ENCODE assay signal across 1 cellular context in the genomic region with DNA sequence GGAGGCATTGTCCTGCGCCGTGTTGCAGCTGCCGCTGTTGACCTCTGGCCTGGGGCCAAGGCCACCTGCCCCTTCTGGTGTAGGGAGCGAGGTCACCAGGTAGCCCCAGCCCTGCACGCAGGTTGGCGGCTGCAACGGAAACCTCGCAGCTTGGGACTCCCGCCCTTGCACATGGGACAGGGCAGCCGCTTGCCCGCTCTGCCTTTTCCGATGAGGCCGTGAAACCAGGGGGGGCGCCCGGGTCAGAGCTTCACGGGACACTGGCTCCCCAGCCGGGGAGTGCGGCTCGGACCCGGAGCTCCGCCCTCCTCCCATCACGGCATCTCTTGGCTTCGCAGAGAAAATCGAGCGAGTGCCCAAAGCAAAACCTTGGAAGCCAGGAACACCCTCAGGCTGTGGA.
TF ChIP-seq lines count a peak whose summit lies in the region.

No MANE protein-coding gene starts in this region.

TF ChIP-seq in GM23338, 12 proteins besides CTCF, POLR2A, EP300 and RAD21 (continued from another document):
- TF ChIP-seq, protein P1, sequence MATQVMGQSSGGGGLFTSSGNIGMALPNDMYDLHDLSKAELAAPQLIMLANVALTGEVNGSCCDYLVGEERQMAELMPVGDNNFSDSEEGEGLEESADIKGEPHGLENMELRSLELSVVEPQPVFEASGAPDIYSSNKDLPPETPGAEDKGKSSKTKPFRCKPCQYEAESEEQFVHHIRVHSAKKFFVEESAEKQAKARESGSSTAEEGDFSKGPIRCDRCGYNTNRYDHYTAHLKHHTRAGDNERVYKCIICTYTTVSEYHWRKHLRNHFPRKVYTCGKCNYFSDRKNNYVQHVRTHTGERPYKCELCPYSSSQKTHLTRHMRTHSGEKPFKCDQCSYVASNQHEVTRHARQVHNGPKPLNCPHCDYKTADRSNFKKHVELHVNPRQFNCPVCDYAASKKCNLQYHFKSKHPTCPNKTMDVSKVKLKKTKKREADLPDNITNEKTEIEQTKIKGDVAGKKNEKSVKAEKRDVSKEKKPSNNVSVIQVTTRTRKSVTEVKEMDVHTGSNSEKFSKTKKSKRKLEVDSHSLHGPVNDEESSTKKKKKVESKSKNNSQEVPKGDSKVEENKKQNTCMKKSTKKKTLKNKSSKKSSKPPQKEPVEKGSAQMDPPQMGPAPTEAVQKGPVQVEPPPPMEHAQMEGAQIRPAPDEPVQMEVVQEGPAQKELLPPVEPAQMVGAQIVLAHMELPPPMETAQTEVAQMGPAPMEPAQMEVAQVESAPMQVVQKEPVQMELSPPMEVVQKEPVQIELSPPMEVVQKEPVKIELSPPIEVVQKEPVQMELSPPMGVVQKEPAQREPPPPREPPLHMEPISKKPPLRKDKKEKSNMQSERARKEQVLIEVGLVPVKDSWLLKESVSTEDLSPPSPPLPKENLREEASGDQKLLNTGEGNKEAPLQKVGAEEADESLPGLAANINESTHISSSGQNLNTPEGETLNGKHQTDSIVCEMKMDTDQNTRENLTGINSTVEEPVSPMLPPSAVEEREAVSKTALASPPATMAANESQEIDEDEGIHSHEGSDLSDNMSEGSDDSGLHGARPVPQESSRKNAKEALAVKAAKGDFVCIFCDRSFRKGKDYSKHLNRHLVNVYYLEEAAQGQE (IDR thresholded peaks at IDR 0.05; ENCODE audit: unreplicated experiment) = no peak
- TF ChIP-seq, protein P2, sequence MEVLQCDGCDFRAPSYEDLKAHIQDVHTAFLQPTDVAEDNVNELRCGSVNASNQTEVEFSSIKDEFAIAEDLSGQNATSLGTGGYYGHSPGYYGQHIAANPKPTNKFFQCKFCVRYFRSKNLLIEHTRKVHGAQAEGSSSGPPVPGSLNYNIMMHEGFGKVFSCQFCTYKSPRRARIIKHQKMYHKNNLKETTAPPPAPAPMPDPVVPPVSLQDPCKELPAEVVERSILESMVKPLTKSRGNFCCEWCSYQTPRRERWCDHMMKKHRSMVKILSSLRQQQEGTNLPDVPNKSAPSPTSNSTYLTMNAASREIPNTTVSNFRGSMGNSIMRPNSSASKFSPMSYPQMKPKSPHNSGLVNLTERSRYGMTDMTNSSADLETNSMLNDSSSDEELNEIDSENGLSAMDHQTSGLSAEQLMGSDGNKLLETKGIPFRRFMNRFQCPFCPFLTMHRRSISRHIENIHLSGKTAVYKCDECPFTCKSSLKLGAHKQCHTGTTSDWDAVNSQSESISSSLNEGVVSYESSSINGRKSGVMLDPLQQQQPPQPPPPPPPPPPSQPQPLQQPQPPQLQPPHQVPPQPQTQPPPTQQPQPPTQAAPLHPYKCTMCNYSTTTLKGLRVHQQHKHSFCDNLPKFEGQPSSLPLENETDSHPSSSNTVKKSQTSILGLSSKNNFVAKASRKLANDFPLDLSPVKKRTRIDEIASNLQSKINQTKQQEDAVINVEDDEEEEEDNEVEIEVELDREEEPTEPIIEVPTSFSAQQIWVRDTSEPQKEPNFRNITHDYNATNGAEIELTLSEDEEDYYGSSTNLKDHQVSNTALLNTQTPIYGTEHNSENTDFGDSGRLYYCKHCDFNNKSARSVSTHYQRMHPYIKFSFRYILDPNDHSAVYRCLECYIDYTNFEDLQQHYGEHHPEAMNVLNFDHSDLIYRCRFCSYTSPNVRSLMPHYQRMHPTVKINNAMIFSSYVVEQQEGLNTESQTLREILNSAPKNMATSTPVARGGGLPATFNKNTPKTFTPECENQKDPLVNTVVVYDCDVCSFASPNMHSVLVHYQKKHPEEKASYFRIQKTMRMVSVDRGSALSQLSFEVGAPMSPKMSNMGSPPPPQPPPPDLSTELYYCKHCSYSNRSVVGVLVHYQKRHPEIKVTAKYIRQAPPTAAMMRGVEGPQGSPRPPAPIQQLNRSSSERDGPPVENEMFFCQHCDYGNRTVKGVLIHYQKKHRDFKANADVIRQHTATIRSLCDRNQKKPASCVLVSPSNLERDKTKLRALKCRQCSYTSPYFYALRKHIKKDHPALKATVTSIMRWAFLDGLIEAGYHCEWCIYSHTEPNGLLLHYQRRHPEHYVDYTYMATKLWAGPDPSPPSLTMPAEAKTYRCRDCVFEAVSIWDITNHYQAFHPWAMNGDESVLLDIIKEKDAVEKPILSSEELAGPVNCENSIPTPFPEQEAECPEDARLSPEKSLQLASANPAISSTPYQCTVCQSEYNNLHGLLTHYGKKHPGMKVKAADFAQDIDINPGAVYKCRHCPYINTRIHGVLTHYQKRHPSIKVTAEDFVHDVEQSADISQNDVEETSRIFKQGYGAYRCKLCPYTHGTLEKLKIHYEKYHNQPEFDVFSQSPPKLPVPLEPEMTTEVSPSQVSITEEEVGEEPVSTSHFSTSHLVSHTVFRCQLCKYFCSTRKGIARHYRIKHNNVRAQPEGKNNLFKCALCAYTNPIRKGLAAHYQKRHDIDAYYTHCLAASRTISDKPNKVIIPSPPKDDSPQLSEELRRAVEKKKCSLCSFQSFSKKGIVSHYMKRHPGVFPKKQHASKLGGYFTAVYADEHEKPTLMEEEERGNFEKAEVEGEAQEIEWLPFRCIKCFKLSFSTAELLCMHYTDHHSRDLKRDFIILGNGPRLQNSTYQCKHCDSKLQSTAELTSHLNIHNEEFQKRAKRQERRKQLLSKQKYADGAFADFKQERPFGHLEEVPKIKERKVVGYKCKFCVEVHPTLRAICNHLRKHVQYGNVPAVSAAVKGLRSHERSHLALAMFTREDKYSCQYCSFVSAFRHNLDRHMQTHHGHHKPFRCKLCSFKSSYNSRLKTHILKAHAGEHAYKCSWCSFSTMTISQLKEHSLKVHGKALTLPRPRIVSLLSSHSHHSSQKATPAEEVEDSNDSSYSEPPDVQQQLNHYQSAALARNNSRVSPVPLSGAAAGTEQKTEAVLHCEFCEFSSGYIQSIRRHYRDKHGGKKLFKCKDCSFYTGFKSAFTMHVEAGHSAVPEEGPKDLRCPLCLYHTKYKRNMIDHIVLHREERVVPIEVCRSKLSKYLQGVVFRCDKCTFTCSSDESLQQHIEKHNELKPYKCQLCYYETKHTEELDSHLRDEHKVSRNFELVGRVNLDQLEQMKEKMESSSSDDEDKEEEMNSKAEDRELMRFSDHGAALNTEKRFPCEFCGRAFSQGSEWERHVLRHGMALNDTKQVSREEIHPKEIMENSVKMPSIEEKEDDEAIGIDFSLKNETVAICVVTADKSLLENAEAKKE (CRISPR knock-in tag; IDR thresholded peaks at IDR 0.05) = no peak
- TF ChIP-seq NANOG (IDR thresholded peaks at IDR 0.05; ENCODE audit: borderline replicate concordance) = no peak
- no peak for TF ChIP-seq STAT1 (IDR thresholded peaks at IDR 0.05; ENCODE audit: unreplicated experiment)
- no peak for TF ChIP-seq ZNF331 (CRISPR knock-in tag; IDR thresholded peaks at IDR 0.05; ENCODE audit: low read depth)
- TF ChIP-seq CREB1 (CRISPR knock-in tag; IDR thresholded peaks at IDR 0.05; ENCODE audit: low read depth) = no peak
- TF ChIP-seq, protein P3, sequence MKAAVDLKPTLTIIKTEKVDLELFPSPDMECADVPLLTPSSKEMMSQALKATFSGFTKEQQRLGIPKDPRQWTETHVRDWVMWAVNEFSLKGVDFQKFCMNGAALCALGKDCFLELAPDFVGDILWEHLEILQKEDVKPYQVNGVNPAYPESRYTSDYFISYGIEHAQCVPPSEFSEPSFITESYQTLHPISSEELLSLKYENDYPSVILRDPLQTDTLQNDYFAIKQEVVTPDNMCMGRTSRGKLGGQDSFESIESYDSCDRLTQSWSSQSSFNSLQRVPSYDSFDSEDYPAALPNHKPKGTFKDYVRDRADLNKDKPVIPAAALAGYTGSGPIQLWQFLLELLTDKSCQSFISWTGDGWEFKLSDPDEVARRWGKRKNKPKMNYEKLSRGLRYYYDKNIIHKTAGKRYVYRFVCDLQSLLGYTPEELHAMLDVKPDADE (IDR thresholded peaks at IDR 0.05) = no peak
- no peak for TF ChIP-seq EZH2 (IDR thresholded peaks at IDR 0.05; ENCODE audit: low read depth, unreplicated experiment)
- TF ChIP-seq JUNB (IDR thresholded peaks at IDR 0.05; ENCODE audit: unreplicated experiment) = no peak
- TF ChIP-seq EZH2phosphoT487 (IDR thresholded peaks at IDR 0.05; ENCODE audit: unreplicated experiment) = no peak
